10 cellular contexts compared by ENCODE assay signal in the genomic region with DNA sequence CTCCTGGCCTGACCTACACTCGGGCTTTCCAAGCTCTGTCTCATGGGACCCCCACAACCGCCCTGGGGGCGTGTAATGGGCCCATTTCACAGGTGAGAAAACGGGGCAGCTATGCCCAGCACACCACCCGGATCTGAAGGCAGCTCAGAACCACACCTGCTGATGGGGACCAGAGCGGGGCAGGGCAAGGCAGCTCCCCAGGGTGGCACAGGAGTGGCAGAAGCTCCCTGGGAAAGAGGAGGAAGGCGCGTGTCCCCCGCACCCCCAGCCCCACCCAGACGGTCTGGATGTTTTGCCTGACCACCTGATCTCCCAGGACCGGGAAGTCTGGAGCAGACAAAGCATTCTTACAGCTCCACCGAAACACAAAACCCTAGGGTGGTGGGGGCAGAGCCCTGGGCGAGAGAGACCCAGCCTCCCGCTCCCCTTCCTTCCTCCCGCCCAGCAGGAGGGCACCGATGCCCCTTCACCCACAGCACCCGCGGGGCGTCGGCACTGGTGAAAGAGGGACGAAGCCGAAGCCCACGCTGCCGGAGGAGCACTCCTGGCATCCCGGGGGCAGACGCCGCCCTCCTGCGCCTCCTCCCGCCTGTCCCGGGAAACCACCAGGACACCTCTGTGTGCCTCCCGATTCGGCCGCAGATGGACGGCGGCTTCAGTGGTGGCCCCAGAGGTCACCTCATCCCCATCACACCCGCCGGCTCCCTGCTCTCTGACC. TPM values are rescaled to one million over a fixed set of nuclear protein-coding genes. Genes with fewer than 3 reads are reported as not detected.
A peak's percentile ranks its signal among the peaks of the same experiment; 100 is the strongest.
DNase-seq lines count a peak whose midpoint lies in the region; ATAC-seq and TF ChIP-seq lines count a peak whose summit lies in the region.
"Had no signal": no experiment of that assay in that cellular context is flagged by ENCODE, and none has a peak within 500 bp of the region (broad histone marks: within the 10 kb centered on the region; RNA-seq: fewer than 3 reads in every experiment).

No MANE protein-coding gene starts in this region.

- peak overlapping the region; percentile 70 to 81 for H3K9ac ChIP-seq in colonic mucosa (ENCODE audit: low read depth in 2 of 2, low read length in 2 of 2)
- no peak overlapping the region for H3K9ac ChIP-seq in muscle layer of colon (ENCODE audit: low read length)

- H3K4me3 ChIP-seq in heart right ventricle = peak overlapping the region in 6 of 10 donors; percentile 12 to 40 (median 20)
- no peak overlapping the region for H3K4me3 ChIP-seq in colonic mucosa
- H3K4me3 ChIP-seq in muscle layer of colon (ENCODE audit: low read depth in 1 of 2, low read length in 2 of 2) = no peak overlapping the region
- H3K4me3 ChIP-seq in upper lobe of left lung = no peak overlapping the region

- H3K36me3 ChIP-seq in heart right ventricle = peaks cover 0 to 22% (median 0%) of the 10 kb centered on the region in 9 donors
- H3K36me3 ChIP-seq in colonic mucosa = no peaks in the 10 kb centered on the region
- H3K36me3 ChIP-seq in muscle layer of colon (ENCODE audit: insufficient read depth, low read length) = peaks cover 11% of the 10 kb centered on the region
- peaks cover 0 to 6% (median 2%) of the 10 kb centered on the region in 4 donors for H3K36me3 ChIP-seq in upper lobe of left lung

- TF ChIP-seq CTCF in heart right ventricle (IDR thresholded peaks at IDR 0.05) (no peak), colonic mucosa (IDR thresholded peaks at IDR 0.05) (no peak), upper lobe of left lung (IDR thresholded peaks at IDR 0.05) (no peak)

- H3K27ac ChIP-seq in heart right ventricle (peak overlapping the region; percentile 29 to 88 (median 76)), colonic mucosa (peak overlapping the region; percentile 65), muscle layer of colon (ENCODE audit: low read depth, low read length) (peak overlapping the region; percentile 58), upper lobe of left lung (peak overlapping the region; percentile 83 to 86 (median 84))

- DNase-seq in heart right ventricle (no peak), Right ventricle myocardium inferior (ENCODE audit: missing footprints) (no peak), colonic mucosa (peak; percentile 72), upper lobe of left lung (no peak)
- DNase-seq in activated naive CD4-positive, alpha-beta T cell treated with anti-CD3 and anti-CD28 coated beads, Interleukin-2, amount 50 U/mL, for 16 hours = no peak
- DNase-seq: DMS79 had no signal

- no peak for TF ChIP-seq POLR2A in upper lobe of left lung (IDR thresholded peaks at IDR 0.05)

- peak in 2 of 8 donors; percentile 3 to 12 for ATAC-seq in heart right ventricle
- ATAC-seq in Right ventricle myocardium inferior = no peak
- ATAC-seq in upper lobe of left lung (ENCODE audit: low FRiP score in 2 of 2) = no peak
- no peak for ATAC-seq in GM18861 (IDR thresholded peaks at IDR 0.05; ENCODE audit: unreplicated experiment)
- no peak for ATAC-seq in HG02571 (IDR thresholded peaks at IDR 0.05; ENCODE audit: unreplicated experiment)
- ATAC-seq: activated CD4-positive, CD25-positive, alpha-beta regulatory T cell treated with anti-CD3 and anti-CD28 coated beads, Interleukin-2, amount 50 U/mL, for 24 hours had no signal

- no peak for TF ChIP-seq EP300 in upper lobe of left lung (IDR thresholded peaks at IDR 0.05)

- H3K9me3 ChIP-seq in heart right ventricle = no peaks in the 10 kb centered on the region
- H3K9me3 ChIP-seq in colonic mucosa = no peaks in the 10 kb centered on the region
- no peaks in the 10 kb centered on the region for H3K9me3 ChIP-seq in muscle layer of colon (ENCODE audit: low read length)
- no peaks in the 10 kb centered on the region for H3K9me3 ChIP-seq in upper lobe of left lung

- WGBS in heart right ventricle, 2 donors = 59 to 70% methylated on average over 34 to 37 of the region's 37 CpGs
- 77 to 81% methylated on average over 21 to 37 of the region's 37 CpGs for WGBS in upper lobe of left lung, 2 donors

- intact Hi-C loops in heart right ventricle (cut with DNase I) = loop anchor here in 1 of 10 donors (5.0 kb wide), 1 partner anchor 39 kb away; no protein-coding TSS in a partner anchor
- intact Hi-C loops in Right ventricle myocardium inferior (cut with DNase I) = loop anchor here (5.0 kb wide), 1 partner anchor 39 kb away; no protein-coding TSS in a partner anchor
- intact Hi-C loops in colonic mucosa (cut with DNase I) = no loop called here

- peaks cover 0 to 5% (median 0%) of the 10 kb centered on the region in 7 donors for H3K27me3 ChIP-seq in heart right ventricle
- H3K27me3 ChIP-seq in colonic mucosa = no peaks in the 10 kb centered on the region
- H3K27me3 ChIP-seq in muscle layer of colon (ENCODE audit: control insufficient read depth in 1 of 2, insufficient read depth in 2 of 2, low read length in 2 of 2) = no peaks in the 10 kb centered on the region
- no peaks in the 10 kb centered on the region for H3K27me3 ChIP-seq in upper lobe of left lung

- peaks cover 64 to 93% (median 89%) of the 10 kb centered on the region in 9 donors for H3K4me1 ChIP-seq in heart right ventricle
- H3K4me1 ChIP-seq in colonic mucosa = peaks cover 73% of the 10 kb centered on the region
- H3K4me1 ChIP-seq in muscle layer of colon (ENCODE audit: insufficient read depth, low read length) = peaks cover 77% of the 10 kb centered on the region
- H3K4me1 ChIP-seq in upper lobe of left lung = peaks cover 87 to 95% (median 93%) of the 10 kb centered on the region in 4 donors

RNA-seq across cellular contexts. Expression of a gene that starts 14.5 kb away (rescaled TPM):
- total RNA-seq in heart right ventricle = 10 to 100 TPM; 12.0 to 27.0 (median 21.8) TPM
- polyA plus RNA-seq in heart right ventricle = 10 to 100 TPM in 1 of 2 donors, 1 to 10 TPM in 1; 7.3 to 14.5 TPM
- total RNA-seq in Right ventricle myocardium inferior = 18.7 TPM
- total RNA-seq in colonic mucosa = 10 to 100 TPM; 49.3 to 99.4 TPM
- 100 to 1,000 TPM in 4 of 6 donors, 10 to 100 TPM in 2; 49.6 to 175 (median 110) TPM for total RNA-seq in upper lobe of left lung

RNA-seq across cellular contexts. Expression of a gene that starts 48.5 kb away (rescaled TPM):
- 10 to 100 TPM; 21.9 to 35.9 (median 28.6) TPM for total RNA-seq in heart right ventricle
- polyA plus RNA-seq in heart right ventricle = 10 to 100 TPM; 24.4 to 35.6 TPM
- total RNA-seq in Right ventricle myocardium inferior = 22.3 TPM
- 100 to 1,000 TPM in 1 of 2 donors, 10 to 100 TPM in 1; 66.2 to 104 TPM for total RNA-seq in colonic mucosa
- total RNA-seq in upper lobe of left lung = 10 to 100 TPM; 64.1 to 89.1 (median 72.1) TPM

Comparison
In these comparisons a context has a peak if more than half of its experiments do, and no peak if none do; other contexts are left out.
1. H3K4me3 ChIP-seq: peak in heart right ventricle (6 of 10); none in colonic mucosa (single experiment), muscle layer of colon (0 of 2) and upper lobe of left lung (0 of 4).
2. Peak in every context shown above with its lines, with median percentiles within 50 percentile points of each other: H3K27ac ChIP-seq.